ENCODE assay signal across 8 cellular contexts in genomic region chr16:57694556-57695377, GRCh38. TPM values are rescaled to one million over a fixed set of nuclear protein-coding genes. Genes with fewer than 3 reads are reported as not detected.
DNase-seq lines count a peak whose midpoint lies in the region; ATAC-seq, FAIRE-seq and TF ChIP-seq lines count a peak whose summit lies in the region.

DRC7 (plus strand) TSS chr16:57694806; CDS start chr16:57697950, 3,144 bp downstream.

- no peaks in the 10 kb centered on the region for H3K9me3 Mint-ChIP-seq in endothelial cell (ENCODE audit: unreplicated experiment)

- CTCF ChIA-PET in A673 (lab: Charles Lee), result interaction anchor here (0.7 kb wide), 1 partner anchor 104 kb away, joined by 6 read pairs; no protein-coding TSS in a partner anchor

- peaks cover 8% of the 10 kb centered on the region for H3K27me3 Mint-ChIP-seq in endothelial cell (ENCODE audit: unreplicated experiment)

- no peak within 1 kb of the TSS for H2BK15ac ChIP-seq in mesenchymal stem cell (ENCODE audit: low read depth, poor library complexity, severe bottlenecking)

- H3K23ac ChIP-seq in mesenchymal stem cell (ENCODE audit: low read length in 2 of 2), result no peak within 1 kb of the TSS

- H3K27me3 ChIP-seq in A673 (replicated peaks; ENCODE audit: insufficient read depth, low read depth, low read length, poor library complexity), result no peaks in the 10 kb centered on the region
- H3K27me3 ChIP-seq in mesenchymal stem cell (ENCODE audit: control insufficient read depth in 1 of 2, insufficient read depth in 1 of 2, low read length in 2 of 2), result peaks cover 14 to 57% of the 10 kb centered on the region in 2 experiments

- H2AK5ac ChIP-seq in mesenchymal stem cell (ENCODE audit: low read length, severe bottlenecking), result no peak within 1 kb of the TSS

- H3K27ac Mint-ChIP-seq in endothelial cell (ENCODE audit: unreplicated experiment), result peak within 1 kb of the TSS; percentile 99

- H3K4me3 ChIP-seq in A673 (ENCODE audit: low read depth, low read length, poor library complexity, severe bottlenecking) (no peak within 1 kb of the TSS), mesenchymal stem cell (ENCODE audit: insufficient read depth in 1 of 2, low read depth in 1 of 2, low read length in 2 of 2) (peak within 1 kb of the TSS in 1 of 2 experiments; percentile 37)

- peaks cover 12% of the 10 kb centered on the region for H3K4me1 Mint-ChIP-seq in endothelial cell (ENCODE audit: unreplicated experiment)

- no peak within 1 kb of the TSS for H2BK12ac ChIP-seq in mesenchymal stem cell (ENCODE audit: low read length in 2 of 2)

- no peak within 1 kb of the TSS for H3K27ac ChIP-seq in A673 (ENCODE audit: low read depth, low read length, poor library complexity, severe bottlenecking)
- no peak within 1 kb of the TSS for H3K27ac ChIP-seq in mesenchymal stem cell (ENCODE audit: low read length, poor library complexity, severe bottlenecking)

- H4K8ac ChIP-seq in mesenchymal stem cell (ENCODE audit: low read length), result peak within 1 kb of the TSS; percentile 50

- peak within 1 kb of the TSS; percentile 71 for H3K9ac ChIP-seq in mesenchymal stem cell (ENCODE audit: low read length)

- H3K18ac ChIP-seq in mesenchymal stem cell (ENCODE audit: low read depth in 1 of 2, low read length in 2 of 2), result no peak within 1 kb of the TSS

- peak within 1 kb of the TSS; percentile 89 for H3K4me3 Mint-ChIP-seq in endothelial cell (ENCODE audit: unreplicated experiment)

- DNase-seq in A673 (ENCODE audit: low spot score), result peak; percentile 63
- peak; percentile 63 for DNase-seq in GM12891 (ENCODE audit: insufficient read length, low spot score)
- peak; percentile 38 for DNase-seq in NCI-H1092 (lab: John Stamatoyannopoulos, UW)
- peak; percentile 13 to 34 for DNase-seq in SW 1271 (lab: John Stamatoyannopoulos, UW)
- peak; percentile 69 for DNase-seq in endothelial cell (ENCODE audit: low spot score)
- peak; percentile 50 for DNase-seq in mesenchymal stem cell

- H3K4me1 ChIP-seq in A673 (ENCODE audit: insufficient read depth, low read length, poor library complexity, severe bottlenecking) (no peaks in the 10 kb centered on the region), mesenchymal stem cell (ENCODE audit: control insufficient read depth, insufficient read depth, low read depth, low read length) (peaks cover 6% of the 10 kb centered on the region)

- POLR2A ChIA-PET in A673 (lab: Charles Lee; ENCODE audit: low non-redundant PET), result no interaction called here

- no peaks in the 10 kb centered on the region for H3K79me1 ChIP-seq in mesenchymal stem cell (replicated peaks; ENCODE audit: low read length, poor library complexity, severe bottlenecking)

- H2BK120ac ChIP-seq in mesenchymal stem cell (ENCODE audit: low read depth, low read length), result no peak within 1 kb of the TSS

- H3K9me3 ChIP-seq in A673 (ENCODE audit: low read depth, low read length, poor library complexity, severe bottlenecking), result no peaks in the 10 kb centered on the region
- no peaks in the 10 kb centered on the region for H3K9me3 ChIP-seq in mesenchymal stem cell (ENCODE audit: control insufficient read depth, low read length)

- no peak within 1 kb of the TSS for H3K4ac ChIP-seq in mesenchymal stem cell (ENCODE audit: low read depth in 1 of 2, low read length in 2 of 2)

- ATAC-seq in HG03135 (IDR thresholded peaks at IDR 0.05; ENCODE audit: unreplicated experiment) (no peak), HG03095 (IDR thresholded peaks at IDR 0.05; ENCODE audit: unreplicated experiment) (no peak)

- H3K36me3 ChIP-seq in A673 (ENCODE audit: insufficient read depth, low read length, poor library complexity, severe bottlenecking), result no peaks in the 10 kb centered on the region
- H3K36me3 ChIP-seq in mesenchymal stem cell (ENCODE audit: control insufficient read depth in 1 of 2, insufficient read depth in 2 of 2, low read depth in 1 of 2, low read length in 2 of 2), result no peaks in the 10 kb centered on the region

- H3K36me3 Mint-ChIP-seq in endothelial cell (ENCODE audit: low read depth, unreplicated experiment), result no peaks in the 10 kb centered on the region

- TF ChIP-seq CTCF in A673 (conservative IDR thresholded peaks at IDR 0.05; ENCODE audit: low read depth, low read length), result no peak
- TF ChIP-seq CTCF in endothelial cell (IDR thresholded peaks at IDR 0.05; ENCODE audit: unreplicated experiment), result no peak

- intact Hi-C loops in A673 (cut with micrococcal nuclease; ENCODE audit: unreplicated experiment), result no loop called here

- no peak within 1 kb of the TSS for H4K91ac ChIP-seq in mesenchymal stem cell (ENCODE audit: low read length)

- no TSS peak for BruUV-seq in A673 (replicated peaks; lab: Mats Ljungman, UMichigan)

- no peak for TF ChIP-seq POLR2A in GM12891 (IDR thresholded peaks at IDR 0.05; ENCODE audit: low read depth, low read length)

- peak within 1 kb of the TSS; percentile 67 for H2AFZ ChIP-seq in mesenchymal stem cell (ENCODE audit: low read depth, low read length)

- peak; percentile 91 for FAIRE-seq in GM12891 (lab: Jason Lieb, UNC)

- H3K14ac ChIP-seq in mesenchymal stem cell (ENCODE audit: low read length in 2 of 2), result no peak within 1 kb of the TSS

- 37% methylated on average over 8 of the region's 10 CpGs for WGBS in mesenchymal stem cell

- H3K4me2 ChIP-seq in mesenchymal stem cell (ENCODE audit: low read length, poor library complexity, severe bottlenecking), result peak within 1 kb of the TSS; percentile 77

- no peak within 1 kb of the TSS for H2BK5ac ChIP-seq in mesenchymal stem cell (ENCODE audit: low read depth, low read length, poor library complexity, severe bottlenecking)

TF ChIP-seq in GM12891, 5 proteins besides CTCF, POLR2A, EP300 and RAD21:
- no peak for TF ChIP-seq POLR2AphosphoS5 (IDR thresholded peaks at IDR 0.05; ENCODE audit: low read depth, low read length)
- no peak for TF ChIP-seq TAF1 (IDR thresholded peaks at IDR 0.05; ENCODE audit: low read depth, low read length)

RNA-seq across cellular contexts. Expression of gene DRC7, which starts in this region (rescaled TPM):
- total RNA-seq in A673 (2021) (not detected in 2 replicates), endothelial cell (ENCODE audit: unreplicated experiment) (1.8 TPM)
- polyA plus RNA-seq in GM12891 (2012; ENCODE audit: low read depth, missing spikeins), result 0.55 TPM
- not detected for polyA plus RNA-seq in mesenchymal stem cell (2013, experiment 1 of 2)
- polyA plus RNA-seq in mesenchymal stem cell (2013, experiment 2 of 2), result not detected

Comparison
In these comparisons a context has a peak if more than half of its experiments do, and no peak if none do; other contexts are left out.
1. Peak in DNase-seq in A673; RNA of the gene not detected or under 1 TPM.